ENCODE assay signal across 8 cellular contexts in the genomic region with DNA sequence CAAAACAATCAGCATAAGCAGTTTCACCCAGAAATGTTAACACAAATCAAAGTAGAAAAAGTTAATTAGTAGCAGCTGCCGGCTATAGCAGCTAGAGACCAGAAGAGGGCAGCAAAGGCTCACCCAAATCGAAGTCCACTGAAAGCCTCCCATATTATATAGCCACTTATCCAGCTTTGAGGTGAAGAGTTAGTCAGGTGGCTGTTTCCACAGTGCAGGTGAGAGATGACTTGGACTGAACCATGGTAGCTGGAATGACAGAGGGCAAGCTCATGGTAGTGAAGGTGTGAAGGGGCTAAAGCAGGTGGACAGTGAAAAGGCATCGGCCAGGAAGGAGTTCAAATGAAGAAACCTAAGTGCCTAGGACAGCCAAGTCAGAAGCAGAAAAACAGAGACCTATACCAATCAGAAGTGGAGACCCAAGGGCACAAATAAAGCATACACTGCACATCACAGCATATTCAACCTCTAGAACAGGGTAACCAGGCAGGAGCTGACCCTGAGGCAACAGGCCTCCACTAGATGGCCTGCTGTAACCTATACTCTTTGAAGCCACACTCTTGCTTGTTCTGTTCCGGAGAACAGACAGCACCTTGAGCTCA. TPM values are rescaled to one million over a fixed set of nuclear protein-coding genes. Genes with fewer than 3 reads are reported as not detected.
A peak's percentile ranks its signal among the peaks of the same experiment; 100 is the strongest.
DNase-seq lines count a peak whose midpoint lies in the region; ATAC-seq and TF ChIP-seq lines count a peak whose summit lies in the region.

No MANE protein-coding gene starts in this region.

- no peaks in the 10 kb centered on the region for H4K20me1 ChIP-seq in SU-DHL-6 (ENCODE audit: low read depth, low read length)

- H3K9me3 ChIP-seq in SU-DHL-6 (ENCODE audit: insufficient read depth, low read length) (no peaks in the 10 kb centered on the region), cardiac muscle cell (ENCODE audit: low read depth) (no peaks in the 10 kb centered on the region), psoas muscle (no peaks in the 10 kb centered on the region)

- DNase-seq in NOMO-1 treated with DMSO at 0.1 percent for 48 hours (lab: John Stamatoyannopoulos, UW; ENCODE audit: unreplicated experiment) (peak; percentile 35), NOMO-1 treated with dmso at 0.1 percent for 144 hours (lab: John Stamatoyannopoulos, UW; ENCODE audit: unreplicated experiment) (no peak), NAMALWA (ENCODE audit: low spot score) (peak; percentile 75), cardiac muscle cell (ENCODE audit: low read depth in 1 of 2, low spot score in 1 of 2) (peak; percentile 67 to 78), psoas muscle (peak in 1 of 2 donors; percentile 18)
- DNase-seq in activated naive CD8-positive, alpha-beta T cell treated with anti-CD3 and anti-CD28 coated beads, Interleukin-2, amount 50 U/mL, for 16 hours (ENCODE audit: low read depth, low spot score) = peak; percentile 22

- H3K9ac ChIP-seq in SU-DHL-6 (ENCODE audit: low read length) = no peak overlapping the region

- no peaks in the 10 kb centered on the region for H3K4me1 ChIP-seq in cardiac muscle cell (ENCODE audit: low read depth)
- H3K4me1 ChIP-seq in psoas muscle = peaks cover 6% of the 10 kb centered on the region

- 33 to 34% (median 34%) methylated on average over 4 of the region's 4 CpGs for WGBS in psoas muscle, 3 donors

- ATAC-seq in psoas muscle = peak; percentile 84 to 92 (median 87)
- ATAC-seq in GM21717 (IDR thresholded peaks at IDR 0.05; ENCODE audit: unreplicated experiment) = no peak

- H3K27ac ChIP-seq in SU-DHL-6 (ENCODE audit: low read depth, low read length) (0 out of 2 replicates have a peak overlapping the region, but pooled peaks have one; percentile 13), cardiac muscle cell (peak overlapping the region; percentile 22), psoas muscle (no peak overlapping the region)

- H3K4me3 ChIP-seq in SU-DHL-6 (ENCODE audit: insufficient read depth, low read length, poor library complexity, severe bottlenecking) = no peak overlapping the region
- no peak overlapping the region for H3K4me3 ChIP-seq in cardiac muscle cell
- H3K4me3 ChIP-seq in psoas muscle = no peak overlapping the region

- H2AFZ ChIP-seq in SU-DHL-6 (ENCODE audit: low read depth, low read length, severe bottlenecking) = no peak overlapping the region

- H3K9me2 ChIP-seq in SU-DHL-6 (replicated peaks; ENCODE audit: insufficient read depth, low read length) = no peaks in the 10 kb centered on the region

- intact Hi-C loops in psoas muscle (cut with DNase I) = loop anchor here (1.0 to 5.0 kb wide), 5 partner anchors 40 to 150 kb away; no protein-coding TSS in a partner anchor

- H3K36me3 ChIP-seq in SU-DHL-6 (ENCODE audit: low read length) (no peaks in the 10 kb centered on the region), cardiac muscle cell (no peaks in the 10 kb centered on the region), psoas muscle (ENCODE audit: insufficient read depth in 1 of 2, low read depth in 1 of 2) (no peaks in the 10 kb centered on the region)

- H3K79me2 ChIP-seq in SU-DHL-6 (ENCODE audit: insufficient read depth, low read length) = peaks cover 17% of the 10 kb centered on the region; the same call in 1 of the 2 replicates

- H3K4me2 ChIP-seq in SU-DHL-6 (ENCODE audit: low read depth, low read length, poor library complexity, severe bottlenecking) = no peak overlapping the region

- H3F3A ChIP-seq in SU-DHL-6 (ENCODE audit: insufficient read depth) = peaks cover 21% of the 10 kb centered on the region

- peak; percentile 97 for TF ChIP-seq CTCF in SU-DHL-6 (IDR thresholded peaks at IDR 0.05; ENCODE audit: insufficient read depth, low read length, poor library complexity, severe bottlenecking)
- peak; percentile 83 for TF ChIP-seq CTCF in cardiac muscle cell (IDR thresholded peaks at IDR 0.05; ENCODE audit: low read depth, low read length)
- TF ChIP-seq CTCF in psoas muscle (IDR thresholded peaks at IDR 0.05) = peak; percentile 94

- H3K27me3 ChIP-seq in SU-DHL-6 (ENCODE audit: low read length) (no peaks in the 10 kb centered on the region), cardiac muscle cell (no peaks in the 10 kb centered on the region), psoas muscle (ENCODE audit: insufficient read depth in 3 of 3, low read length in 2 of 3) (no peaks in the 10 kb centered on the region)

RNA-seq across cellular contexts. Expression of a gene that starts 7.2 kb away (rescaled TPM):
- 18.6 and 26.3 TPM in 2 replicates for total RNA-seq in cardiac muscle cell
- polyA plus RNA-seq in cardiac muscle cell = 20.1 and 34.5 TPM in 2 replicates
- 10 to 100 TPM; 16.1 to 36.9 (median 21.9) TPM for total RNA-seq in psoas muscle
- 10 to 100 TPM in 1 of 3 donors, 1 to 10 TPM in 2; 7.6 to 18.7 (median 9.9) TPM for polyA plus RNA-seq in psoas muscle
